In the genomic region with DNA sequence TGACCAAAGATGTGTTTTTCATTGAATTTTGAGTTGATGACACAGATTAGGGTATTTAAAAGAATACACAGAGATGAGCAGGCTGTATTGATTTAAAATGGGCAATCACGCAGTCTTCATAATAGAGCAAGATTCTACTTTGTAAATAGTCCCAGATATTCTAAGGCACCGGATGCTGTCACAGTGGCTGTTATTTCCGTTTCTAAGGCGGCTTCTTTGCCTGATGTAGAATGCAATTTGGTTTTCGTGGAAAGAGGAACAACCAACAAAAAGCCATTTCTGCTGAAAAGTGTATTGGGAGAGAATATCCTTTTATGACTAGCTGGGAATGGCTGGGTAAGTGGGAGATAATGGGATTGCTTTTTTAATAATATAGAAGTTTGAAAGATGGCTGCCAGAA, we compare ENCODE assay signal across 16 cellular contexts. TPM values are rescaled to one million over a fixed set of nuclear protein-coding genes. Genes with fewer than 3 reads are reported as not detected.
DNase-seq lines count a peak whose midpoint lies in the region; ATAC-seq and TF ChIP-seq lines count a peak whose summit lies in the region.
"Had no signal": no experiment of that assay in that cellular context is flagged by ENCODE, and none has a peak within 500 bp of the region (broad histone marks: within the 10 kb centered on the region; RNA-seq: fewer than 3 reads in every experiment).

No MANE protein-coding gene starts in this region.

- no peak for DNase-seq in activated T-cell treated with anti-CD3 and anti-CD28 coated beads, Interleukin-2, amount 50 U/mL, for 4 hours
- no peak for DNase-seq in activated T-cell treated with anti-CD3 and anti-CD28 coated beads, Interleukin-2, amount 50 U/mL, for 48 hours
- DNase-seq in MV-4-11 (lab: John Stamatoyannopoulos, UW) (peak; percentile 74), adrenal gland (no peak), A673 (ENCODE audit: low spot score) (no peak), BE2C (no peak)
- DNase-seq in central memory CD4-positive, alpha-beta T cell = no peak
- DNase-seq: foreskin keratinocyte; NCI-H1436; NCI-H526; stimulated activated CD4-positive, alpha-beta T cell treated with anti-CD3 and anti-CD28 coated beads, Interleukin-15, amount 100 ng/mL, for 24 hours had no signal

- TF ChIP-seq POLR2A in adrenal gland (IDR thresholded peaks at IDR 0.05) = no peak

- H3K9me3 ChIP-seq in adrenal gland (replicated peaks in 1 of 3) = no peaks in the 10 kb centered on the region
- H3K9me3 ChIP-seq in A673 (ENCODE audit: low read depth, low read length, poor library complexity, severe bottlenecking) = no peaks in the 10 kb centered on the region
- no peaks in the 10 kb centered on the region for H3K9me3 ChIP-seq in BE2C
- H3K9me3 ChIP-seq: breast epithelium had no signal

- peak overlapping the region in 3 of 5 donors; percentile 1 to 27 (median 26) for H3K27ac ChIP-seq in adrenal gland
- H3K27ac ChIP-seq in A673 (ENCODE audit: low read depth, low read length, poor library complexity, severe bottlenecking) = no peak overlapping the region
- H3K27ac ChIP-seq: breast epithelium, foreskin keratinocyte had no signal

- peak overlapping the region; percentile 14 for H3K27ac Mint-ChIP-seq in stimulated activated memory B cell treated with anti-CD40 and anti-IgM and Interleukin-4, amounts not matched to agents 10 μg/mL and 1 μg/mL and 100 μg/mL, for 72 hours

- H3K9me3 Mint-ChIP-seq in activated T-cell treated with anti-CD3 and anti-CD28 coated beads, Interleukin-2, amount 50 U/mL, for 4 hours = no peaks in the 10 kb centered on the region
- no peaks in the 10 kb centered on the region for H3K9me3 Mint-ChIP-seq in stimulated activated memory B cell treated with anti-CD40 and anti-IgM and Interleukin-4, amounts not matched to agents 10 μg/mL and 1 μg/mL and 100 μg/mL, for 72 hours

- H3K4me1 ChIP-seq in adrenal gland (replicated peaks in 1 of 2) = no peaks in the 10 kb centered on the region
- no peaks in the 10 kb centered on the region for H3K4me1 ChIP-seq in A673 (ENCODE audit: insufficient read depth, low read length, poor library complexity, severe bottlenecking)
- H3K4me1 ChIP-seq in BE2C = no peaks in the 10 kb centered on the region
- H3K4me1 ChIP-seq: breast epithelium, foreskin keratinocyte had no signal

- CTCF ChIA-PET in A673 (lab: Charles Lee) = no interaction called here

- H3K4me3 Mint-ChIP-seq in activated T-cell treated with anti-CD3 and anti-CD28 coated beads, Interleukin-2, amount 50 U/mL, for 4 hours = peak overlapping the region; percentile 51
- H3K4me3 Mint-ChIP-seq in stimulated activated memory B cell treated with anti-CD40 and anti-IgM and Interleukin-4, amounts not matched to agents 10 μg/mL and 1 μg/mL and 100 μg/mL, for 72 hours = no peak overlapping the region

- peaks cover 27% of the 10 kb centered on the region for H3K4me1 Mint-ChIP-seq in activated T-cell treated with anti-CD3 and anti-CD28 coated beads, Interleukin-2, amount 50 U/mL, for 4 hours (ENCODE audit: low read depth)
- H3K4me1 Mint-ChIP-seq in stimulated activated memory B cell treated with anti-CD40 and anti-IgM and Interleukin-4, amounts not matched to agents 10 μg/mL and 1 μg/mL and 100 μg/mL, for 72 hours = peaks cover 6% of the 10 kb centered on the region

- intact Hi-C loops in adrenal gland (cut with DNase I) (loop anchor here (10.0 kb wide), 1 partner anchor 62 kb away; no protein-coding TSS in a partner anchor), A673 (cut with micrococcal nuclease; ENCODE audit: unreplicated experiment) (no loop called here)

- no peaks in the 10 kb centered on the region for H3K36me3 Mint-ChIP-seq in activated T-cell treated with anti-CD3 and anti-CD28 coated beads, Interleukin-2, amount 50 U/mL, for 4 hours (ENCODE audit: insufficient read depth)
- H3K36me3 Mint-ChIP-seq in stimulated activated memory B cell treated with anti-CD40 and anti-IgM and Interleukin-4, amounts not matched to agents 10 μg/mL and 1 μg/mL and 100 μg/mL, for 72 hours = peaks cover 41% of the 10 kb centered on the region

- POLR2A ChIA-PET in A673 (lab: Charles Lee; ENCODE audit: low non-redundant PET) = no interaction called here

- peaks cover 3% of the 10 kb centered on the region for H3K27me3 Mint-ChIP-seq in activated T-cell treated with anti-CD3 and anti-CD28 coated beads, Interleukin-2, amount 50 U/mL, for 4 hours (ENCODE audit: low read depth)
- H3K27me3 Mint-ChIP-seq in stimulated activated memory B cell treated with anti-CD40 and anti-IgM and Interleukin-4, amounts not matched to agents 10 μg/mL and 1 μg/mL and 100 μg/mL, for 72 hours = no peaks in the 10 kb centered on the region

- WGBS in adrenal gland, 4 donors = 77 to 87% (median 81%) methylated on average over 5 of the region's 5 CpGs

- no TSS peak for BruUV-seq in A673 (replicated peaks; lab: Mats Ljungman, UMichigan)

- H3K4me3 ChIP-seq in adrenal gland = no peak overlapping the region
- H3K4me3 ChIP-seq in A673 (ENCODE audit: low read depth, low read length, poor library complexity, severe bottlenecking) = no peak overlapping the region
- no peak overlapping the region for H3K4me3 ChIP-seq in BE2C (ENCODE audit: low read depth, low read length)
- H3K4me3 ChIP-seq: breast epithelium had no signal

- no peaks in the 10 kb centered on the region for H3K27me3 ChIP-seq in adrenal gland
- H3K27me3 ChIP-seq in A673 (replicated peaks; ENCODE audit: insufficient read depth, low read depth, low read length, poor library complexity) = peaks cover 19% of the 10 kb centered on the region
- H3K27me3 ChIP-seq in BE2C = peaks cover 30% of the 10 kb centered on the region
- H3K27me3 ChIP-seq: breast epithelium had no signal

- no peaks in the 10 kb centered on the region for H3K36me3 ChIP-seq in adrenal gland (replicated peaks in 1 of 2)
- no peaks in the 10 kb centered on the region for H3K36me3 ChIP-seq in A673 (ENCODE audit: insufficient read depth, low read length, poor library complexity, severe bottlenecking)
- no peaks in the 10 kb centered on the region for H3K36me3 ChIP-seq in BE2C
- H3K36me3 ChIP-seq: breast epithelium had no signal

- ATAC-seq in activated T-cell treated with anti-CD3 and anti-CD28 coated beads, Interleukin-2, amount 50 U/mL, for 4 hours = no peak
- ATAC-seq in stimulated activated memory B cell treated with anti-CD40 and anti-IgM and Interleukin-4, amounts not matched to agents 10 μg/mL and 1 μg/mL and 100 μg/mL, for 72 hours = no peak
- ATAC-seq: foreskin keratinocyte had no signal

- TF ChIP-seq CTCF in adrenal gland (IDR thresholded peaks at IDR 0.05) (no peak), A673 (conservative IDR thresholded peaks at IDR 0.05; ENCODE audit: low read depth, low read length) (no peak), BE2C (IDR thresholded peaks at IDR 0.05; ENCODE audit: low read depth, low read length) (no peak)

RNA-seq across cellular contexts. Expression of a gene that starts 17.5 kb away (rescaled TPM):
- not detected for total RNA-seq in activated T-cell treated with anti-CD3 and anti-CD28 coated beads, Interleukin-2, amount 50 U/mL, for 4 hours
- total RNA-seq in adrenal gland (not detected), A673 (2021) (not detected in 2 replicates)
- polyA plus RNA-seq in adrenal gland = not detected
- not detected for polyA plus RNA-seq in BE2C (2012; ENCODE audit: insufficient read depth, insufficient read length, low read depth)
- total RNA-seq: breast epithelium, foreskin keratinocyte, mucosa of gallbladder, pulmonary artery endothelial cell, urinary bladder had no signal
- polyA plus RNA-seq: foreskin keratinocyte, urinary bladder had no signal

RNA-seq across cellular contexts. Expression of a gene that starts 39.1 kb away (rescaled TPM):
- 10 to 100 TPM; 46.4 to 49.4 (median 46.7) TPM for total RNA-seq in activated T-cell treated with anti-CD3 and anti-CD28 coated beads, Interleukin-2, amount 50 U/mL, for 4 hours
- 10 to 100 TPM; 13.9 to 36.0 (median 26.0) TPM for total RNA-seq in adrenal gland
- polyA plus RNA-seq in adrenal gland = 10 to 100 TPM; 10.3 to 38.7 (median 11.7) TPM
- 20.8 and 23.2 TPM in 2 replicates for total RNA-seq in A673 (2021)
- 11.0 TPM for polyA plus RNA-seq in BE2C (2012; ENCODE audit: insufficient read depth, insufficient read length, low read depth)
